11 cellular contexts compared by ENCODE assay signal in the genomic region with DNA sequence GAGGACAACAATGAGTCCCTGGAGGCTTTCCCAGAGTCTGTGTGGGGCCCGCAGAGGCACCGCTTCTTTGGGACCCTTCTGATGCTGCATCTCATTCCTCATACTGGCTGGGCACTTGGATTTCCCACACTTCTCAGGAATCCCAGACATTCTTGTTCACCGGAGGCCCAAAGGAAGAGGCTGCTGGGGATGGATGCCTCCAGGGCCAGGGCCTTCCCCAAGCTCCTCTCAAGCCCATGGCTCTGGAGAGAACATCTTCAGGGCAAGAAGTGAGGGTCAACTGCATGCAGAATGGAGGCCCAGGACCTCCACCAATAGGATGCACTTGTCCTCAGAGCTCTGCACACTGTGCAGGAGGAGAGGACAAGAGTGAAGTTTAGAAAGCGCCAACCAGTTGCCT. TPM values are rescaled to one million over a fixed set of nuclear protein-coding genes. Genes with fewer than 3 reads are reported as not detected.
DNase-seq lines count a peak whose midpoint lies in the region; ATAC-seq and TF ChIP-seq lines count a peak whose summit lies in the region.
"Had no signal": no experiment of that assay in that cellular context is flagged by ENCODE, and none has a peak within 500 bp of the region (broad histone marks: within the 10 kb centered on the region; RNA-seq: fewer than 3 reads in every experiment).

No MANE protein-coding gene starts in this region.

- peaks cover 11% of the 10 kb centered on the region for H3K36me3 Mint-ChIP-seq in osteocyte (ENCODE audit: unreplicated experiment)
- H3K36me3 Mint-ChIP-seq: activated naive CD4-positive, alpha-beta T cell treated with anti-CD3 and anti-CD28 coated beads, Interleukin-2, amount 50 U/mL, for 24 hours had no signal

- no peaks in the 10 kb centered on the region for H3K27me3 Mint-ChIP-seq in osteocyte (ENCODE audit: unreplicated experiment)
- H3K27me3 Mint-ChIP-seq: activated naive CD4-positive, alpha-beta T cell treated with anti-CD3 and anti-CD28 coated beads, Interleukin-2, amount 50 U/mL, for 24 hours had no signal

- peak overlapping the region; percentile 98 for H3K27ac Mint-ChIP-seq in osteocyte (ENCODE audit: unreplicated experiment)
- H3K27ac Mint-ChIP-seq: activated naive CD4-positive, alpha-beta T cell treated with anti-CD3 and anti-CD28 coated beads, Interleukin-2, amount 50 U/mL, for 24 hours had no signal

- H3K4me1 ChIP-seq in cardiac muscle cell (ENCODE audit: low read depth) (peaks cover 58% of the 10 kb centered on the region), fibroblast of lung (ENCODE audit: control insufficient read depth, extremely low read depth, insufficient read depth, low read length) (peaks cover 63% of the 10 kb centered on the region), upper lobe of left lung (peaks cover 21 to 64% (median 42%) of the 10 kb centered on the region in 4 donors)

- no peak for TF ChIP-seq EP300 in upper lobe of left lung (IDR thresholded peaks at IDR 0.05)

- H4K20me1 ChIP-seq in fibroblast of lung (ENCODE audit: control insufficient read depth, extremely low read depth, insufficient read depth, low read length): no peaks in the 10 kb centered on the region

- H3K4me3 ChIP-seq in cardiac muscle cell (no peak overlapping the region), fibroblast of lung (replicated peaks in 1 of 4; ENCODE audit: control extremely low read depth in 1 of 4, insufficient read depth in 1 of 4, low read depth in 3 of 4, low read length in 4 of 4) (no peak overlapping the region), upper lobe of left lung (no peak overlapping the region)
- H3K4me3 ChIP-seq: A549, SJCRH30 had no signal

- H3K4me3 Mint-ChIP-seq in osteocyte (ENCODE audit: unreplicated experiment): no peak overlapping the region
- H3K4me3 Mint-ChIP-seq: activated naive CD4-positive, alpha-beta T cell treated with anti-CD3 and anti-CD28 coated beads, Interleukin-2, amount 50 U/mL, for 24 hours had no signal

- H3K27me3 ChIP-seq in cardiac muscle cell (no peaks in the 10 kb centered on the region), fibroblast of lung (ENCODE audit: control insufficient read depth, insufficient read depth, low read length) (no peaks in the 10 kb centered on the region), upper lobe of left lung (no peaks in the 10 kb centered on the region)
- H3K27me3 ChIP-seq: SJCRH30 had no signal

- H3K4me1 Mint-ChIP-seq in osteocyte (ENCODE audit: unreplicated experiment): peaks cover 100% of the 10 kb centered on the region
- H3K4me1 Mint-ChIP-seq: activated naive CD4-positive, alpha-beta T cell treated with anti-CD3 and anti-CD28 coated beads, Interleukin-2, amount 50 U/mL, for 24 hours had no signal

- no peaks in the 10 kb centered on the region for H3K9me3 Mint-ChIP-seq in osteocyte (ENCODE audit: unreplicated experiment)
- H3K9me3 Mint-ChIP-seq: activated naive CD4-positive, alpha-beta T cell treated with anti-CD3 and anti-CD28 coated beads, Interleukin-2, amount 50 U/mL, for 24 hours had no signal

- WGBS in upper lobe of left lung, 2 donors: 78 to 89% methylated on average over 3 to 4 of the region's 4 CpGs

- no peak for TF ChIP-seq POLR2A in upper lobe of left lung (IDR thresholded peaks at IDR 0.05)

- H2AFZ ChIP-seq in fibroblast of lung (ENCODE audit: low read length): no peak overlapping the region

- H3K27ac ChIP-seq in cardiac muscle cell: peak overlapping the region; percentile 92
- H3K27ac ChIP-seq in fibroblast of lung (ENCODE audit: insufficient read depth, low read length): peak overlapping the region; percentile 54
- peak overlapping the region; percentile 37 to 79 (median 62) for H3K27ac ChIP-seq in upper lobe of left lung
- H3K27ac ChIP-seq: SJCRH30 had no signal

- ATAC-seq in Right ventricle myocardium inferior (no peak), upper lobe of left lung (ENCODE audit: low FRiP score in 2 of 2) (no peak), HG03175 (IDR thresholded peaks at IDR 0.05; ENCODE audit: unreplicated experiment) (no peak), sciatic nerve (no peak), GM21447 (IDR thresholded peaks at IDR 0.05; ENCODE audit: unreplicated experiment) (no peak)
- ATAC-seq: A549 had no signal

- peak overlapping the region; percentile 46 for H3K4me2 ChIP-seq in fibroblast of lung (ENCODE audit: extremely low read depth, insufficient read depth, low read length)
- H3K4me2 ChIP-seq: A549 had no signal

- TF ChIP-seq CTCF in cardiac muscle cell (IDR thresholded peaks at IDR 0.05; ENCODE audit: low read depth, low read length): no peak
- no peak for TF ChIP-seq CTCF in fibroblast of lung (conservative IDR thresholded peaks at IDR 0.05 in 1 of 2, IDR thresholded peaks at IDR 0.05 in 1 of 2; ENCODE audit: low read depth in 1 of 2, low read length in 2 of 2)
- no peak for TF ChIP-seq CTCF in osteocyte (IDR thresholded peaks at IDR 0.05)
- no peak for TF ChIP-seq CTCF in upper lobe of left lung (IDR thresholded peaks at IDR 0.05)

- H3K36me3 ChIP-seq in cardiac muscle cell (no peaks in the 10 kb centered on the region), fibroblast of lung (ENCODE audit: control insufficient read depth, insufficient read depth, low read length) (peaks cover 5% of the 10 kb centered on the region), upper lobe of left lung (no peaks in the 10 kb centered on the region)
- H3K36me3 ChIP-seq: SJCRH30 had no signal

- DNase-seq in cardiac muscle cell (ENCODE audit: low read depth in 1 of 2, low spot score in 1 of 2) (peak in 1 of 2 donors; percentile 44), Right ventricle myocardium inferior (ENCODE audit: missing footprints) (no peak), fibroblast of lung (ENCODE audit: low read depth in 2 of 2) (peak in 1 of 2 donors; percentile 66), osteocyte (ENCODE audit: extremely low spot score, unreplicated experiment) (peak; percentile 68), upper lobe of left lung (no peak), sciatic nerve (ENCODE audit: low spot score) (no peak)
- DNase-seq: SJCRH30 had no signal

- H3K9me3 ChIP-seq in cardiac muscle cell (ENCODE audit: low read depth): no peaks in the 10 kb centered on the region
- no peaks in the 10 kb centered on the region for H3K9me3 ChIP-seq in fibroblast of lung (ENCODE audit: control insufficient read depth, insufficient read depth, low read depth, low read length)
- H3K9me3 ChIP-seq in upper lobe of left lung: no peaks in the 10 kb centered on the region
- H3K9me3 ChIP-seq: A549, SJCRH30 had no signal

- intact Hi-C loops in Right ventricle myocardium inferior (cut with DNase I): loop anchor here (2.0 to 5.0 kb wide), 2 partner anchors 15 to 33 kb away; a partner anchor contains a TSS
- intact Hi-C loops in sciatic nerve (cut with DNase I): no loop called here

- H3K79me2 ChIP-seq in fibroblast of lung (ENCODE audit: control insufficient read depth, insufficient read depth, low read length): peaks cover 15% of the 10 kb centered on the region

- H3K9ac ChIP-seq in fibroblast of lung (ENCODE audit: insufficient read depth, low read length): no peak overlapping the region

RNA-seq across cellular contexts. Expression of a gene that starts 34.6 kb away (rescaled TPM):
- total RNA-seq in cardiac muscle cell (180 and 309 TPM in 2 replicates), Right ventricle myocardium inferior (515 TPM), fibroblast of lung (387 and 1,064 TPM in 2 replicates), osteocyte (548 and 587 TPM in 2 replicates), upper lobe of left lung (100 to 1,000 TPM in 5 of 6 donors, 10 to 100 TPM in 1; 50.3 to 162 (median 137) TPM), sciatic nerve (201 TPM)
- polyA plus RNA-seq in cardiac muscle cell (226 and 238 TPM in 2 replicates), fibroblast of lung (1,283 and 1,566 TPM in 2 replicates)
- 748 and 845 TPM in 2 replicates for polyA plus RNA-seq in fibroblast of lung (2012)
- 440 and 622 TPM in 2 replicates for polyA minus RNA-seq in fibroblast of lung (ENCODE audit: low replicate concordance)
